ENCODE assay signal across 26 cellular contexts in genomic region chr1:2340086-2340917, GRCh38.
"Had no signal": no experiment of that assay in that cellular context is flagged by ENCODE, and none has a peak within 500 bp of the region (broad histone marks: within the 10 kb centered on the region; RNA-seq: fewer than 3 reads in every experiment).

No MANE protein-coding gene starts in this region.

- H3K27ac Mint-ChIP-seq: activated CD4-positive, alpha-beta memory T cell treated with anti-CD3 and anti-CD28 coated beads for 36 hours; activated CD4-positive, alpha-beta T cell treated with anti-CD3 and anti-CD28 coated beads, Interleukin-2, amount 10 ng/mL, durations not matched to agents 7 days and 5 days; activated naive CD8-positive, alpha-beta T cell treated with anti-CD3 and anti-CD28 coated beads, Interleukin-2, amount 50 U/mL, for 24 hours; T-helper 17 cell had no signal

- H3K9me3 ChIP-seq: ascending aorta, body of pancreas, Peyer's patch had no signal

- H3K27me3 Mint-ChIP-seq: activated CD4-positive, alpha-beta memory T cell treated with anti-CD3 and anti-CD28 coated beads for 36 hours; activated CD4-positive, alpha-beta T cell treated with anti-CD3 and anti-CD28 coated beads, Interleukin-2, amount 10 ng/mL, durations not matched to agents 7 days and 5 days; activated naive CD8-positive, alpha-beta T cell treated with anti-CD3 and anti-CD28 coated beads, Interleukin-2, amount 50 U/mL, for 24 hours; T-helper 17 cell had no signal

- ATAC-seq: activated naive CD4-positive, alpha-beta T cell treated with anti-CD3 and anti-CD28 coated beads, Interleukin-2, amount 50 U/mL, for 72 hours; activated naive CD8-positive, alpha-beta T cell treated with anti-CD3 and anti-CD28 coated beads, Interleukin-2, amount 50 U/mL, for 24 hours; activated T-cell treated with anti-CD3 and anti-CD28 coated beads, Interleukin-2, amount 50 U/mL, for 4 hours; body of pancreas; T-helper 17 cell had no signal

- H3K4me1 ChIP-seq: ascending aorta, body of pancreas, Peyer's patch had no signal

- H3K4me3 ChIP-seq: ascending aorta, body of pancreas, Peyer's patch had no signal

- H3K4me3 Mint-ChIP-seq: activated CD4-positive, alpha-beta memory T cell treated with anti-CD3 and anti-CD28 coated beads for 36 hours; activated CD4-positive, alpha-beta T cell treated with anti-CD3 and anti-CD28 coated beads, Interleukin-2, amount 10 ng/mL, durations not matched to agents 7 days and 5 days; activated naive CD8-positive, alpha-beta T cell treated with anti-CD3 and anti-CD28 coated beads, Interleukin-2, amount 50 U/mL, for 24 hours; activated T-cell treated with anti-CD3 and anti-CD28 coated beads, Interleukin-2, amount 50 U/mL, for 4 hours; T-helper 17 cell had no signal

- H3K36me3 Mint-ChIP-seq: activated CD4-positive, alpha-beta memory T cell treated with anti-CD3 and anti-CD28 coated beads for 36 hours; activated naive CD4-positive, alpha-beta T cell treated with anti-CD3 and anti-CD28 coated beads, Interleukin-2, amount 50 U/mL, for 72 hours had no signal

- H3K27me3 ChIP-seq: ascending aorta, body of pancreas, Peyer's patch had no signal

- H3K9me3 Mint-ChIP-seq: activated CD4-positive, alpha-beta memory T cell treated with anti-CD3 and anti-CD28 coated beads for 36 hours; activated CD4-positive, alpha-beta T cell treated with anti-CD3 and anti-CD28 coated beads, Interleukin-2, amount 10 ng/mL, durations not matched to agents 7 days and 5 days; activated naive CD4-positive, alpha-beta T cell treated with anti-CD3 and anti-CD28 coated beads, Interleukin-2, amount 50 U/mL, for 72 hours; activated naive CD8-positive, alpha-beta T cell treated with anti-CD3 and anti-CD28 coated beads, Interleukin-2, amount 50 U/mL, for 24 hours; activated T-cell treated with anti-CD3 and anti-CD28 coated beads, Interleukin-2, amount 50 U/mL, for 4 hours had no signal

- FAIRE-seq: bronchial epithelial cell, TTC549 had no signal

- H3K36me3 ChIP-seq: ascending aorta, Peyer's patch had no signal

- DNase-seq: activated CD4-positive, alpha-beta memory T cell treated with anti-CD3 and anti-CD28 coated beads for 36 hours; activated CD4-positive, alpha-beta T cell treated with anti-CD3 and anti-CD28 coated beads, Interleukin-2, amount 10 ng/mL, durations not matched to agents 7 days and 5 days; activated CD4-positive, CD25-positive, alpha-beta regulatory T cell; activated CD8-positive, alpha-beta memory T cell treated with anti-CD3 and anti-CD28 coated beads for 24 hours; activated effector memory CD4-positive, alpha-beta T cell treated with anti-CD3 and anti-CD28 coated beads, Interleukin-2, amount 50 U/mL, for 16 hours; activated naive CD4-positive, alpha-beta T cell treated with Interleukin-2 at 50 U/mL for 16 hours; activated naive CD8-positive, alpha-beta T cell treated with anti-CD3 and anti-CD28 coated beads, Interleukin-2, amount 50 U/mL, for 24 hours; activated T-cell treated with anti-CD3 and anti-CD28 coated beads, Interleukin-2, amount 50 U/mL, for 4 hours; amniotic stem cell; body of pancreas; Kasumi-1; KBM-7; NCI-H1105 treated with DMSO at 0.1 percent for 48 hours; NCI-H1436 treated with DMSO at 0.1 percent for 48 hours; NCI-H187; NCI-H2081; NCI-H446; NCI-H524; Peyer's patch; SIG-M5; T-helper 17 cell; T-helper 9 cell had no signal

- H3K4me1 Mint-ChIP-seq: activated CD4-positive, alpha-beta T cell treated with anti-CD3 and anti-CD28 coated beads, Interleukin-2, amount 10 ng/mL, durations not matched to agents 7 days and 5 days; activated naive CD8-positive, alpha-beta T cell treated with anti-CD3 and anti-CD28 coated beads, Interleukin-2, amount 50 U/mL, for 24 hours had no signal

- H3K27ac ChIP-seq: ascending aorta, body of pancreas, Peyer's patch had no signal
